Comparison of ENCODE assay signal across 8 cellular contexts in the genomic region with DNA sequence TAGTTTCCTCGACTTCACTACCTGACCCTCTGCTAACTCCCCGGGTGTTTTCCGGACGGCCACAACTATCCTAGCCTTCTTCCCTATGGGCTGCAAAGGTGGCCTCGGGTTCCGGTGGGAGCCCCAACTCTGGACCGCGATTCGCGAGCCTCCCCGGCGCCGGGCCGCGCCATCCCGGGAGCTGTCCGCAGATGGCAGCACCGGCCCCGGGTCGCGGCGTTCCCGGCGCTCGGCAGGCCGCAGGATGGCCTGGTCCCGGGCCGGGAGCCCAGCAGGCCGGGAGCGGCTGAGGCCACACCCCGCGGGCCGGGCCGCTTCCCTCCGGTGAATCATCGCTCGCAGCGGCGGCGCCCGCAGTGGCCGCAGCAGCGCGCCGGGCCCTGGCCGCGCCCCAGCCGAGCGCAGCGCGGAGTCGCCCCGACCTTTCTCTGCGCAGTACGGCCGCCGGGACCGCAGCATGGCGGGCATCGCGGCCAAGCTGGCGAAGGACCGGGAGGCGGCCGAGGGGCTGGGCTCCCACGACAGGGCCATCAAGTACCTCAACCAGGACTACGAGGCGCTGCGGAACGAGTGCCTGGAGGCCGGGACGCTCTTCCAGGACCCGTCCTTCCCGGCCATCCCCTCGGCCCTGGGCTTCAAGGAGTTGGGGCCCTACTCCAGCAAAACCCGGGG. TPM values are rescaled to one million over a fixed set of nuclear protein-coding genes. Genes with fewer than 3 reads are reported as not detected.
DNase-seq lines count a peak whose midpoint lies in the region; FAIRE-seq and TF ChIP-seq lines count a peak whose summit lies in the region.

TSS of gene CAPN2 (plus strand) at position 356 of the 672 bp plus-strand sequence. CDS start at position 458, 102 bp downstream.

- peaks cover 72% of the 10 kb centered on the region for H3K4me1 ChIP-seq in adipocyte (ENCODE audit: control insufficient read depth, insufficient read depth, low read length)

- intact Hi-C loops in head of caudate nucleus (cut with DNase I), result loop anchor here (2.0 to 5.0 kb wide), 2 partner anchors 36 to 135 kb away; partner anchors contain the start of gene TP53BP2

- peak within 1 kb of the TSS; percentile 7; the same call in 1 of the 2 replicates for H3K27ac ChIP-seq in SK-N-MC

- H3K9me3 ChIP-seq in SK-N-MC (ENCODE audit: low read depth, low read length), result no peaks in the 10 kb centered on the region
- no peaks in the 10 kb centered on the region for H3K9me3 ChIP-seq in adipocyte (ENCODE audit: control insufficient read depth, low read length)

- FAIRE-seq in urothelium cell line (lab: Jason Lieb, UNC), result no peak

- H3K27me3 ChIP-seq in adipocyte (replicated peaks; ENCODE audit: control insufficient read depth, insufficient read depth, low read length), result no peaks in the 10 kb centered on the region

- DNase-seq in DMS153 (lab: John Stamatoyannopoulos, UW), result peak; percentile 62
- peak; percentile 84 for DNase-seq in GM20000 (ENCODE audit: low spot score)
- DNase-seq in HPDE6-E6E7 (ENCODE audit: extremely low spot score), result peak; percentile 87
- no peak for DNase-seq in SK-N-MC (ENCODE audit: low read depth, low spot score)
- peak; percentile 97 for DNase-seq in adipocyte (ENCODE audit: low read depth)
- DNase-seq in head of caudate nucleus, result peak in 40 of 42 donors; percentile 66 to 92 (median 80)
- DNase-seq in occipital lobe (lab: John Stamatoyannopoulos, UW), result peak; percentile 60
- DNase-seq in urothelium cell line (ENCODE audit: low spot score), result peak; percentile 87

- H3K9ac ChIP-seq in SK-N-MC (ENCODE audit: insufficient read length) (peak within 1 kb of the TSS; percentile 89), adipocyte (ENCODE audit: low read length) (peak within 1 kb of the TSS; percentile 99)

- peak; percentile 58 for TF ChIP-seq CTCF in GM20000 (IDR thresholded peaks at IDR 0.05; ENCODE audit: extremely low read depth, missing control alignments)

- no peaks in the 10 kb centered on the region for H3K36me3 ChIP-seq in SK-N-MC (ENCODE audit: insufficient read depth, low read length)
- peaks cover 11% of the 10 kb centered on the region for H3K36me3 ChIP-seq in adipocyte (ENCODE audit: control insufficient read depth, insufficient read depth, low read length, severe bottlenecking)

- H3K4me3 ChIP-seq in SK-N-MC, result peak within 1 kb of the TSS; percentile 89
- H3K4me3 ChIP-seq in adipocyte (ENCODE audit: low read length), result peak within 1 kb of the TSS; percentile 96

RNA-seq across cellular contexts. Expression of gene CAPN2, which starts in this region (rescaled TPM):
- total RNA-seq in occipital lobe, result 41.5 TPM
